ENCODE assay signal across 9 cellular contexts in the genomic region with DNA sequence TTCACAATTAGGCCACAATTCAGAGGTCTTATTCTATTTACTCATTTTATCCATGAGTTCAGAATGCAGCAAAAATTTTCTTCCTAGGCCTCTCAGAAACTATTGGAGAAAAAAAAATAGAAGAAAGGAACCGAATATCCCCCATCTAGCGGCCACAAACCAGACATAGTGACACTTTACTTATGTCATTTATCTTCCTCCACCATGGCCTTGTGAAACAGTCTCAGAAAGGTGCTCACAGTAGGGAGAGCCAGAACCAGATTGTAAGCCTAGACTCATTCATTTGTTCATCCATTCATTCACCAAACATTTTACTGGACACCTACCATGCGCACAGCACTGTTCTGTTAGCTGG. TPM values are rescaled to one million over a fixed set of nuclear protein-coding genes. Genes with fewer than 3 reads are reported as not detected.
A peak's percentile ranks its signal among the peaks of the same experiment; 100 is the strongest.
DNase-seq lines count a peak whose midpoint lies in the region; ATAC-seq and TF ChIP-seq lines count a peak whose summit lies in the region.
"Had no signal": no experiment of that assay in that cellular context is flagged by ENCODE, and none has a peak within 500 bp of the region (broad histone marks: within the 10 kb centered on the region; RNA-seq: fewer than 3 reads in every experiment).

No MANE protein-coding gene starts in this region.

- peaks cover 10% of the 10 kb centered on the region for H3K9me3 Mint-ChIP-seq in activated CD8-positive, alpha-beta T cell treated with anti-CD3 and anti-CD28 coated beads for 36 hours

- H3K4me1 ChIP-seq in right atrium auricular region (peaks cover 0 to 93% of the 10 kb centered on the region in 2 donors), duodenal mucosa (ENCODE audit: control insufficient read depth in 1 of 2, insufficient read depth in 2 of 2, low read length in 2 of 2) (peaks cover 56 to 67% of the 10 kb centered on the region in 2 donors), vagina (peaks cover 84% of the 10 kb centered on the region)

- DNase-seq in right atrium auricular region (ENCODE audit: low spot score) = no peak
- no peak for DNase-seq in left ventricle myocardium superior
- no peak for DNase-seq in vagina (ENCODE audit: extremely low spot score in 2 of 2)
- no peak for DNase-seq in NCI-H82 (lab: John Stamatoyannopoulos, UW)
- DNase-seq in iPS-NIHi7 (ENCODE audit: extremely low spot score) = no peak
- no peak for DNase-seq in activated CD8-positive, alpha-beta T cell treated with anti-CD3 and anti-CD28 coated beads for 36 hours
- DNase-seq: AML-193 had no signal

- TF ChIP-seq POLR2A in vagina (IDR thresholded peaks at IDR 0.05) = no peak

- no peaks in the 10 kb centered on the region for H3K36me3 ChIP-seq in right atrium auricular region
- peaks cover 5 to 6% of the 10 kb centered on the region in 2 donors for H3K36me3 ChIP-seq in duodenal mucosa (ENCODE audit: control insufficient read depth in 1 of 2, insufficient read depth in 2 of 2, low read length in 2 of 2)
- no peaks in the 10 kb centered on the region for H3K36me3 ChIP-seq in vagina

- H3K27ac Mint-ChIP-seq in activated CD8-positive, alpha-beta T cell treated with anti-CD3 and anti-CD28 coated beads for 36 hours = no peak overlapping the region

- H3K4me1 Mint-ChIP-seq in activated CD8-positive, alpha-beta T cell treated with anti-CD3 and anti-CD28 coated beads for 36 hours (ENCODE audit: low read depth) = no peaks in the 10 kb centered on the region

- no peak overlapping the region for H3K4me3 Mint-ChIP-seq in activated CD8-positive, alpha-beta T cell treated with anti-CD3 and anti-CD28 coated beads for 36 hours

- POLR2A ChIA-PET in activated CD8-positive, alpha-beta T cell treated with anti-CD3 and anti-CD28 coated beads for 36 hours (lab: Charles Lee) = interaction anchor here (1.4 kb wide), 1 partner anchor 14 kb away, joined by 5 read pairs; no protein-coding TSS in a partner anchor

- H3K27me3 ChIP-seq in right atrium auricular region (no peaks in the 10 kb centered on the region), duodenal mucosa (ENCODE audit: control insufficient read depth in 1 of 2, insufficient read depth in 2 of 2, low read length in 2 of 2) (no peaks in the 10 kb centered on the region), vagina (no peaks in the 10 kb centered on the region)

- no peak for ATAC-seq in left ventricle myocardium superior
- peak; percentile 51 for ATAC-seq in HG02973 (IDR thresholded peaks at IDR 0.05; ENCODE audit: unreplicated experiment)
- ATAC-seq in activated CD8-positive, alpha-beta T cell treated with anti-CD3 and anti-CD28 coated beads for 36 hours = no peak

- CTCF ChIA-PET in activated CD8-positive, alpha-beta T cell treated with anti-CD3 and anti-CD28 coated beads for 36 hours (lab: Charles Lee) = no interaction called here

- TF ChIP-seq CTCF in right atrium auricular region (IDR thresholded peaks at IDR 0.05) = no peak
- no peak for TF ChIP-seq CTCF in vagina (IDR thresholded peaks at IDR 0.05)
- no peak for TF ChIP-seq CTCF in activated CD8-positive, alpha-beta T cell treated with anti-CD3 and anti-CD28 coated beads for 36 hours (IDR thresholded peaks at IDR 0.05)

- no peaks in the 10 kb centered on the region for H3K9me3 ChIP-seq in right atrium auricular region
- peaks cover 3 to 8% of the 10 kb centered on the region in 2 donors for H3K9me3 ChIP-seq in duodenal mucosa (ENCODE audit: control insufficient read depth in 1 of 2, low read length in 2 of 2)
- no peaks in the 10 kb centered on the region for H3K9me3 ChIP-seq in vagina

- intact Hi-C loops in left ventricle myocardium superior (cut with micrococcal nuclease) = no loop called here
- intact Hi-C loops in vagina (cut with DNase I) = loop anchor here (10.0 kb wide), 1 partner anchor 51 kb away; no protein-coding TSS in a partner anchor
- intact Hi-C loops in activated CD8-positive, alpha-beta T cell treated with anti-CD3 and anti-CD28 coated beads for 36 hours (cut with micrococcal nuclease) = no loop called here

- H3K4me3 ChIP-seq in right atrium auricular region (no peak overlapping the region), duodenal mucosa (ENCODE audit: low read depth in 1 of 2, low read length in 2 of 2) (no peak overlapping the region), vagina (no peak overlapping the region)

- peak overlapping the region; percentile 72 for H3K27ac ChIP-seq in right atrium auricular region
- peak overlapping the region; percentile 15 for H3K27ac ChIP-seq in duodenal mucosa (ENCODE audit: low read depth, low read length)
- H3K27ac ChIP-seq in vagina = peak overlapping the region; percentile 57

- H3K27me3 Mint-ChIP-seq in activated CD8-positive, alpha-beta T cell treated with anti-CD3 and anti-CD28 coated beads for 36 hours = no peaks in the 10 kb centered on the region

- peak overlapping the region in 1 of 2 donors; percentile 7 for H3K9ac ChIP-seq in duodenal mucosa (ENCODE audit: low read depth in 1 of 2, low read length in 2 of 2)

- peaks cover 27% of the 10 kb centered on the region for H3K36me3 Mint-ChIP-seq in activated CD8-positive, alpha-beta T cell treated with anti-CD3 and anti-CD28 coated beads for 36 hours (ENCODE audit: low read depth)

RNA-seq across cellular contexts. Expression of a gene that starts 16.0 kb away (rescaled TPM):
- 10 to 100 TPM; 25.6 to 39.6 TPM for total RNA-seq in right atrium auricular region
- total RNA-seq in left ventricle myocardium superior = 22.3 TPM
- total RNA-seq in vagina = 28.7 TPM
- total RNA-seq in activated CD8-positive, alpha-beta T cell treated with anti-CD3 and anti-CD28 coated beads for 36 hours = 10 to 100 TPM; 21.0 to 24.4 TPM

Comparison
In these comparisons a context has a peak if more than half of its experiments do, and no peak if none do; other contexts are left out.
1. H3K27ac ChIP-seq: peak in every context shown above with its lines; median percentile 72 in right atrium auricular region; 57 in vagina; 15 in duodenal mucosa.